In genomic region chr4:168039593-168039992, GRCh38 we compare ENCODE assay signal across 23 cellular contexts. TPM values are rescaled to one million over a fixed set of nuclear protein-coding genes. Genes with fewer than 3 reads are reported as not detected.
DNase-seq lines count a peak whose midpoint lies in the region; FAIRE-seq and TF ChIP-seq lines count a peak whose summit lies in the region.
"Had no signal": no experiment of that assay in that cellular context is flagged by ENCODE, and none has a peak within 500 bp of the region (broad histone marks: within the 10 kb centered on the region; RNA-seq: fewer than 3 reads in every experiment).

No MANE protein-coding gene starts in this region.

- no peaks in the 10 kb centered on the region for H3K36me3 Mint-ChIP-seq in H9 (ENCODE audit: insufficient read depth in 1 of 3, low read depth in 3 of 3)
- H3K36me3 Mint-ChIP-seq: CD14-positive monocyte; CD4-positive, alpha-beta memory T cell had no signal

- no peak overlapping the region for H4K5ac ChIP-seq in H9 (ENCODE audit: insufficient read length, low read depth, low read length)
- no peak overlapping the region for H4K5ac ChIP-seq in mesendoderm (ENCODE audit: low read length)

- no peak overlapping the region for H3K56ac ChIP-seq in H9 (ENCODE audit: insufficient read length, low read depth, low read length)
- no peak overlapping the region for H3K56ac ChIP-seq in mesendoderm (ENCODE audit: low read length)

- peak; percentile 25; the same call in 2 of the 3 replicates for TF ChIP-seq CTCF in H9 (conservative IDR thresholded peaks at IDR 0.05)
- TF ChIP-seq CTCF in fibroblast of the aortic adventitia (IDR thresholded peaks at IDR 0.05; ENCODE audit: insufficient read depth, low read length), result peak; percentile 7

- H3K27me3 ChIP-seq in H9 (ENCODE audit: insufficient read depth, low read length), result no peaks in the 10 kb centered on the region
- H3K27me3 ChIP-seq in mesendoderm (ENCODE audit: insufficient read depth, low read length, poor library complexity), result no peaks in the 10 kb centered on the region
- H3K27me3 ChIP-seq: BLaER1 had no signal

- H3K27ac Mint-ChIP-seq in H9, result no peak overlapping the region
- H3K27ac Mint-ChIP-seq: CD14-positive monocyte; CD4-positive, alpha-beta memory T cell had no signal

- no peak overlapping the region for H3K4me3 ChIP-seq in fibroblast of the aortic adventitia (ENCODE audit: low read depth, low read length)
- H3K4me3 ChIP-seq in mesendoderm (ENCODE audit: low read length), result no peak overlapping the region
- H3K4me3 ChIP-seq: BLaER1, HAP-1 had no signal

- no peak overlapping the region for H3K4me3 Mint-ChIP-seq in H9
- H3K4me3 Mint-ChIP-seq: CD14-positive monocyte; CD4-positive, alpha-beta memory T cell had no signal

- no peak overlapping the region for H2AFZ ChIP-seq in H9 (ENCODE audit: low read length)

- H3T11ph ChIP-seq in H9 (ENCODE audit: low read length), result no peak overlapping the region

- H4K8ac ChIP-seq in H9 (replicated peaks; ENCODE audit: insufficient read length, low read depth, low read length) (no peak overlapping the region), mesendoderm (ENCODE audit: low read depth, low read length) (no peak overlapping the region)

- no peaks in the 10 kb centered on the region for H4K20me1 ChIP-seq in H9 (ENCODE audit: control insufficient read depth, insufficient read depth, insufficient read length)
- H4K20me1 ChIP-seq: BLaER1 had no signal

- no peak overlapping the region for H3K27ac ChIP-seq in H9 (ENCODE audit: insufficient read length, low read depth, low read length)
- no peak overlapping the region for H3K27ac ChIP-seq in mesendoderm (ENCODE audit: low read depth, low read length)
- H3K27ac ChIP-seq: BLaER1, HL-60 had no signal

- H3K36me3 ChIP-seq in mesendoderm (ENCODE audit: control insufficient read depth, insufficient read depth, low read length), result no peaks in the 10 kb centered on the region
- H3K36me3 ChIP-seq: BLaER1, HAP-1 had no signal

- H3K4me1 Mint-ChIP-seq in H9, result no peaks in the 10 kb centered on the region
- H3K4me1 Mint-ChIP-seq: CD14-positive monocyte; CD4-positive, alpha-beta memory T cell had no signal

- H3K4me1 ChIP-seq in H9 (ENCODE audit: insufficient read depth, low read length), result no peaks in the 10 kb centered on the region
- no peaks in the 10 kb centered on the region for H3K4me1 ChIP-seq in mesendoderm (ENCODE audit: control insufficient read depth, low read depth, low read length)
- H3K4me1 ChIP-seq: BLaER1, HAP-1 had no signal

- no peak overlapping the region for H4K91ac ChIP-seq in H9 (ENCODE audit: insufficient read length, low read depth, low read length)

- DNase-seq in DMS53 (lab: John Stamatoyannopoulos, UW) (peak; percentile 12), DMS53 treated with DMSO at 0.1 percent for 48 hours (lab: John Stamatoyannopoulos, UW; ENCODE audit: unreplicated experiment) (no peak), H9 (no peak), fibroblast of the aortic adventitia (ENCODE audit: low read depth) (no peak), mesendoderm (peak; percentile 15), NCI-H526 (lab: John Stamatoyannopoulos, UW) (no peak), RCC 7860 (ENCODE audit: low spot score) (no peak), posterior cingulate gyrus (no peak)
- DNase-seq: 8988T; Calu3; CD4-positive, alpha-beta memory T cell; DMS153; DND-41; EL; GOT3 had no signal

- no peak for FAIRE-seq in RCC 7860 (lab: Jason Lieb, UNC)
- FAIRE-seq: G401.6, GM12891, GM19239 had no signal

- H3K9me3 ChIP-seq in H9 (ENCODE audit: control insufficient read depth, low read depth, low read length), result no peaks in the 10 kb centered on the region
- H3K9me3 ChIP-seq: BLaER1, HAP-1 had no signal

- no peak overlapping the region for H3K18ac ChIP-seq in H9 (ENCODE audit: insufficient read length, low read depth, low read length)
- no peak overlapping the region for H3K18ac ChIP-seq in mesendoderm (ENCODE audit: low read length)

- H3K27me3 Mint-ChIP-seq in H9 (ENCODE audit: low read depth), result no peaks in the 10 kb centered on the region
- H3K27me3 Mint-ChIP-seq: CD4-positive, alpha-beta memory T cell had no signal

- H2BK15ac ChIP-seq in H9 (ENCODE audit: low read depth, low read length) (no peak overlapping the region), mesendoderm (replicated peaks; ENCODE audit: low read depth) (no peak overlapping the region)

- no peak overlapping the region for H3K23ac ChIP-seq in H9 (ENCODE audit: insufficient read length, low read depth, low read length)
- H3K23ac ChIP-seq in mesendoderm (ENCODE audit: low read length), result no peak overlapping the region

- H3K79me1 ChIP-seq in H9 (ENCODE audit: insufficient read depth, low read depth, low read length, poor library complexity, severe bottlenecking) (no peaks in the 10 kb centered on the region), mesendoderm (ENCODE audit: low read length) (no peaks in the 10 kb centered on the region)

- H2AK5ac ChIP-seq in H9 (ENCODE audit: insufficient read length, low read length) (no peak overlapping the region), mesendoderm (ENCODE audit: low read length) (no peak overlapping the region)

- H2BK12ac ChIP-seq in H9 (ENCODE audit: insufficient read length, low read depth, low read length), result no peak overlapping the region

- H3K4me2 ChIP-seq in H9 (ENCODE audit: insufficient read depth, insufficient read length, low read length) (no peak overlapping the region), mesendoderm (ENCODE audit: low read length) (no peak overlapping the region)
- H3K4me2 ChIP-seq: BLaER1 had no signal

- H3K79me2 ChIP-seq in H9 (ENCODE audit: insufficient read depth, low read length) (no peaks in the 10 kb centered on the region), mesendoderm (ENCODE audit: control insufficient read depth, insufficient read depth, low read length) (no peaks in the 10 kb centered on the region)

- no CpG with 5 or more reads among the region's 1 CpG for WGBS in H9 (ENCODE audit: extremely low coverage, insufficient read length, low lambda C conversion rate)
- WGBS in mesendoderm (ENCODE audit: extremely low coverage, insufficient coverage, low lambda C conversion rate), result no CpG with 5 or more reads among the region's 1 CpG

- H2BK5ac ChIP-seq in H9 (ENCODE audit: insufficient read length, low read length) (no peak overlapping the region), mesendoderm (ENCODE audit: low read length) (no peak overlapping the region)

- no peaks in the 10 kb centered on the region for H3K23me2 ChIP-seq in H9 (ENCODE audit: insufficient read length, low read depth, low read length, poor library complexity, severe bottlenecking)

- H3K9ac ChIP-seq in H9 (ENCODE audit: extremely low read depth, insufficient read length, low read length) (no peak overlapping the region), mesendoderm (ENCODE audit: low read length) (no peak overlapping the region)
- H3K9ac ChIP-seq: BLaER1 had no signal

- no peak overlapping the region for H2BK20ac ChIP-seq in H9 (ENCODE audit: low read depth, low read length, poor library complexity, severe bottlenecking)

- H3K14ac ChIP-seq in H9 (ENCODE audit: insufficient read depth, low read length), result no peak overlapping the region

- H3K4ac ChIP-seq in H9 (ENCODE audit: low read depth, low read length) (no peak overlapping the region), mesendoderm (ENCODE audit: low read depth, low read length) (no peak overlapping the region)

- H3K9me3 Mint-ChIP-seq in H9, result no peaks in the 10 kb centered on the region

- intact Hi-C loops in posterior cingulate gyrus (cut with DNase I), result no loop called here

- H2BK120ac ChIP-seq in H9 (ENCODE audit: low read depth, low read length, poor library complexity, severe bottlenecking) (no peak overlapping the region), mesendoderm (ENCODE audit: low read depth, low read length) (no peak overlapping the region)

RNA-seq across cellular contexts. Expression of gene ANXA10, which starts 52.7 kb away (rescaled TPM):
- total RNA-seq in H9 (2021) (not detected in 2 replicates), fibroblast of the aortic adventitia (ENCODE audit: low replicate concordance) (7.0 and 83.5 TPM in 2 replicates)
- polyA plus RNA-seq in mesendoderm (2013, experiment 1 of 2), result not detected
- polyA plus RNA-seq in mesendoderm (2013, experiment 2 of 2), result not detected
- total RNA-seq: A673; CD4-positive, alpha-beta memory T cell had no signal
- polyA plus RNA-seq: CD14-positive monocyte; CD4-positive, alpha-beta memory T cell had no signal

Comparison
In these comparisons a context has a peak if more than half of its experiments do, and no peak if none do; other contexts are left out.
1. DNase-seq: peak in DMS53 (single experiment) and mesendoderm (single experiment); none in DMS53 treated with DMSO at 0.1 percent for 48 hours (single experiment), H9 (single experiment), fibroblast of the aortic adventitia (single experiment), NCI-H526 (0 of 2), RCC 7860 (single experiment) and posterior cingulate gyrus (0 of 10).